In the genomic region with DNA sequence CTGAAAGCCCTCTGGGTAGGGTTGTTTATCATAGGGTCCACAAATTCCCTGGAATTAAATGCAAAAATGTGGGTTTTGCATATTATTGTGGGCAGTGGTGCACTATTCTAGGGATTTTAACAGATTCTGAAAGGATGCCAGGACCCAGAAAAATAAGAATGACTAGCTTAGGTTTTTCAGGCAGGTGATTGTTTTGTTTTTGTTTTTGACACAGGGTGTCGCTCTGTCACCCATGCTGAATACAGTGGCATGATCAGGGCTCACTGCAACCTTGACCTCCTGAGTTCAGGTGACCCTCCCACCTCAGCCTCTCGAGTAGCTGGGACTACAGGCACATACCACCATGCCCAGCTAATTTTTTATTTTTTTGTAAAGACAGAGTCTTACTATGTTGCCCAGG, we compare ENCODE assay signal across 13 cellular contexts. TPM values are rescaled to one million over a fixed set of nuclear protein-coding genes. Genes with fewer than 3 reads are reported as not detected.
DNase-seq lines count a peak whose midpoint lies in the region; ATAC-seq and TF ChIP-seq lines count a peak whose summit lies in the region.
"Had no signal": no experiment of that assay in that cellular context is flagged by ENCODE, and none has a peak within 500 bp of the region (broad histone marks: within the 10 kb centered on the region; RNA-seq: fewer than 3 reads in every experiment).

No MANE protein-coding gene starts in this region.

- H3K27me3 ChIP-seq in dorsolateral prefrontal cortex (no peaks in the 10 kb centered on the region), uterus (no peaks in the 10 kb centered on the region), MG63 (no peaks in the 10 kb centered on the region)

- no peak for ATAC-seq in naive B cell (ENCODE audit: low read depth in 2 of 2)

- peaks cover 31 to 33% of the 10 kb centered on the region in 2 donors for H3K36me3 Mint-ChIP-seq in naive B cell

- peak overlapping the region in 5 of 6 donors; percentile 58 to 97 (median 91) for H3K27ac Mint-ChIP-seq in naive B cell
- H3K27ac Mint-ChIP-seq: activated T-cell treated with anti-CD3 and anti-CD28 coated beads, Interleukin-2, amount 50 U/mL, for 24 hours had no signal

- H3K36me3 ChIP-seq in uterus (no peaks in the 10 kb centered on the region), MG63 (no peaks in the 10 kb centered on the region)

- peaks cover 0 to 5% (median 0%) of the 10 kb centered on the region in 7 donors for H3K9me3 Mint-ChIP-seq in naive B cell
- H3K9me3 Mint-ChIP-seq: activated T-cell treated with anti-CD3 and anti-CD28 coated beads, Interleukin-2, amount 50 U/mL, for 24 hours had no signal

- H3K4me1 Mint-ChIP-seq in naive B cell, result peaks cover 48 to 75% (median 62%) of the 10 kb centered on the region in 3 donors

- DNase-seq in NCI-H2107 treated with DMSO at 0.1 percent for 48 hours (lab: John Stamatoyannopoulos, UW; ENCODE audit: unreplicated experiment) (peak; percentile 39), NCI-H2107 (lab: John Stamatoyannopoulos, UW) (no peak), dorsolateral prefrontal cortex (no peak), naive B cell (no peak), uterus (no peak), MG63 (no peak), activated gamma-delta T cell treated with Interleukin-2 at 50 U/mL for 16 hours (no peak)
- no peak for DNase-seq in activated T-cell treated with anti-CD3 and anti-CD28 coated beads, Interleukin-2, amount 50 U/mL, for 1 hour
- DNase-seq: activated T-cell treated with anti-CD3 and anti-CD28 coated beads, Interleukin-2, amount 50 U/mL, for 24 hours; NCI-H1105 treated with DMSO at 0.1 percent for 48 hours had no signal

- TF ChIP-seq POLR2A in uterus (IDR thresholded peaks at IDR 0.05), result no peak

- peak overlapping the region in 2 of 8 donors; percentile 38 to 48 for H3K4me3 Mint-ChIP-seq in naive B cell
- H3K4me3 Mint-ChIP-seq: activated T-cell treated with anti-CD3 and anti-CD28 coated beads, Interleukin-2, amount 50 U/mL, for 24 hours had no signal

- no peaks in the 10 kb centered on the region for H3K4me1 ChIP-seq in uterus

- H3K9me3 ChIP-seq in uterus (no peaks in the 10 kb centered on the region), MG63 (no peaks in the 10 kb centered on the region)

- TF ChIP-seq CTCF in dorsolateral prefrontal cortex (IDR thresholded peaks at IDR 0.05 in 54 of 56, conservative IDR thresholded peaks at IDR 0.05 in 2 of 56; ENCODE audit: low read depth in 1 of 56, partially characterized antibody in 56 of 56) (no peak), uterus (IDR thresholded peaks at IDR 0.05) (no peak)

- no peaks in the 10 kb centered on the region for H3K27me3 Mint-ChIP-seq in naive B cell
- H3K27me3 Mint-ChIP-seq: activated T-cell treated with anti-CD3 and anti-CD28 coated beads, Interleukin-2, amount 50 U/mL, for 24 hours had no signal

- H3K27ac ChIP-seq in dorsolateral prefrontal cortex (peak overlapping the region in 46 of 59 donors; percentile 5 to 84 (median 53)), uterus (peak overlapping the region; percentile 42 to 59)
- H3K27ac ChIP-seq: 22Rv1 had no signal

- H3K4me3 ChIP-seq in dorsolateral prefrontal cortex (no peak overlapping the region), uterus (no peak overlapping the region), MG63 (no peak overlapping the region)

- intact Hi-C loops in dorsolateral prefrontal cortex (cut with DNase I), result no loop called here
- intact Hi-C loops in uterus (cut with DNase I; ENCODE audit: low total_unique reads), result no loop called here

RNA-seq across cellular contexts. Expression of gene GALNT6, which starts 19.2 kb away (rescaled TPM):
- total RNA-seq in dorsolateral prefrontal cortex, result 100 to 1,000 TPM in 1 of 120 experiments, 10 to 100 TPM in 91, 1 to 10 TPM in 28; 3.0 to 100 (median 19.1) TPM
- 10 to 100 TPM in 5 of 6 donors, 1 to 10 TPM in 1; 3.3 to 25.6 (median 13.2) TPM for polyA plus RNA-seq in naive B cell (ENCODE audit: low read depth in 6 of 6)
- 1 to 10 TPM in 1 of 4 donors, under 1 TPM in 2, not detected in 1; under 0.01 to 1.3 (median 0.76) TPM for total RNA-seq in uterus
- not detected in 2 replicates for total RNA-seq in MG63 (2014; rRNA removed; shearing (Covaris generic); ENCODE audit: low replicate concordance)

RNA-seq across cellular contexts. Expression of gene CELA1, which starts 25.5 kb away (rescaled TPM):
- 1 to 10 TPM in 1 of 120 experiments, not detected in 119; 1.0 TPM for total RNA-seq in dorsolateral prefrontal cortex
- polyA plus RNA-seq in naive B cell (ENCODE audit: low read depth in 6 of 6), result not detected
- total RNA-seq in uterus, result not detected
- total RNA-seq in MG63 (2014; rRNA removed; shearing (Covaris generic); ENCODE audit: low replicate concordance), result not detected in 2 replicates
- total RNA-seq: Daoy, omental fat pad had no signal

RNA-seq across cellular contexts. Expression of gene BIN2, which starts 48.0 kb away (rescaled TPM):
- total RNA-seq in dorsolateral prefrontal cortex (10 to 100 TPM in 4 of 120 experiments, 1 to 10 TPM in 116; 1.1 to 12.8 (median 3.8) TPM), uterus (1 to 10 TPM in 3 of 4 donors, under 1 TPM in 1; 0.29 to 5.0 (median 2.3) TPM)
- polyA plus RNA-seq in naive B cell (ENCODE audit: low read depth in 6 of 6), result 100 to 1,000 TPM in 2 of 6 donors, 10 to 100 TPM in 4; 74.2 to 140 (median 86.5) TPM
- total RNA-seq in MG63 (2014; rRNA removed; shearing (Covaris generic); ENCODE audit: low replicate concordance), result not detected in 2 replicates
- total RNA-seq: Daoy had no signal

RNA-seq across cellular contexts. Expression of gene SLC4A8, which starts 52.6 kb away (rescaled TPM):
- total RNA-seq in dorsolateral prefrontal cortex (100 to 1,000 TPM in 73 of 120 experiments, 10 to 100 TPM in 47; 45.6 to 158 (median 109) TPM), uterus (1 to 10 TPM in 2 of 4 donors, under 1 TPM in 1, not detected in 1; under 0.01 to 8.0 (median 1.3) TPM)
- polyA plus RNA-seq in naive B cell (ENCODE audit: low read depth in 6 of 6), result 1 to 10 TPM in 4 of 6 donors, under 1 TPM in 2; 0.34 to 6.2 (median 1.6) TPM
- total RNA-seq in MG63 (2014; rRNA removed; shearing (Covaris generic); ENCODE audit: low replicate concordance), result 0.89 and 0.96 TPM in 2 replicates
